28 cellular contexts compared by ENCODE assay signal in the genomic region with DNA sequence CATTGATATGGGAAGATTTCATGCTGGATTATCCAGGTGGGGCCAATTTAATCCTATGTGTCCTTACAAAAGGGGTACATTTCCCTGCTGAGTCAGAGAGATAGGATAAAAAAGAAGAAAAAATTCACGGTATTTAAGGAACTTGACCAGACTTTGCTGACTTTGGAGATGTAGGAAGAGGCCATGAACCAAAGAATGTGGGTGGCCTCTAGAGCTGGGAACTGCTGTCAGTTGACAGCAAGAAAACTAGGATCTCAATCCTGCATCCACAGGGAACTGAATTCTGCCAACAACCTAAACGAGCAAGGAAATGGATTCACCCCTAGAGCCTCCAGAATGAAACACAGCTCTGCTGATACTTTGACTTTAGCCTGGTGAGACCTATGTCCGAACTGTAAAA.
"Had no signal": no experiment of that assay in that cellular context is flagged by ENCODE, and none has a peak within 500 bp of the region (broad histone marks: within the 10 kb centered on the region; RNA-seq: fewer than 3 reads in every experiment).

No MANE protein-coding gene starts in this region.

- H3K4me1 Mint-ChIP-seq: naive thymus-derived CD8-positive, alpha-beta T cell; stimulated activated effector memory CD8-positive, alpha-beta T cell treated with anti-CD3 and anti-CD28 coated beads, Interleukin-12 subunit alpha, Interleukin-12 subunit beta, amount 100 ng/mL, for 72 hours; stimulated activated naive B cell treated with anti-CD40 and anti-IgM and Interleukin-4, amounts not matched to agents 10 μg/mL and 1 μg/mL and 100 μg/mL, for 72 hours had no signal

- H3K4me1 ChIP-seq: pancreas, psoas muscle, right lobe of liver, sigmoid colon, stomach, suprapubic skin, testis, tibial artery, transverse colon, upper lobe of right lung, uterus had no signal

- H3K4me3 ChIP-seq: pancreas, psoas muscle, right lobe of liver, sigmoid colon, stomach, suprapubic skin, testis, tibial artery, transverse colon, upper lobe of right lung, uterus had no signal

- H3K9me3 ChIP-seq: neutrophil, pancreas, psoas muscle, right lobe of liver, sigmoid colon, stomach, suprapubic skin, testis, tibial artery, transverse colon, upper lobe of right lung, uterus had no signal

- H3K9me3 Mint-ChIP-seq: natural killer cell treated with Interleukin-12 subunit alpha and Interleukin-12 subunit beta and Interleukin-15 and Interleukin-18, amount 100 ng/mL, for 72 hours; nephron progenitor cell; neural crest cell; stimulated activated naive CD8-positive, alpha-beta T cell treated with anti-CD3 and anti-CD28 coated beads, Interleukin-15, Interleukin-2, amounts not matched to agents 100 ng/mL and 50 ng/mL, for 24 hours; type B pancreatic cell had no signal

- ATAC-seq: naive thymus-derived CD8-positive, alpha-beta T cell; natural killer cell treated with Interleukin-12 subunit alpha and Interleukin-12 subunit beta and Interleukin-15 and Interleukin-18, amount 100 ng/mL, for 72 hours; pancreas; psoas muscle; right cardiac atrium; right lobe of liver; stimulated activated effector memory CD8-positive, alpha-beta T cell treated with anti-CD3 and anti-CD28 coated beads, Interleukin-12 subunit alpha, Interleukin-12 subunit beta, amount 100 ng/mL, for 72 hours; stimulated activated naive B cell treated with anti-CD40 and anti-IgM and Interleukin-4, amounts not matched to agents 10 μg/mL and 1 μg/mL and 100 μg/mL, for 72 hours; upper lobe of right lung had no signal

- H3K27me3 Mint-ChIP-seq: type B pancreatic cell had no signal

- DNase-seq: naive thymus-derived CD8-positive, alpha-beta T cell; nephron progenitor cell; nucleus accumbens; pancreas; psoas muscle; right cardiac atrium; right lobe of liver; sigmoid colon; small intestine; stimulated activated CD4-positive, alpha-beta T cell treated with anti-CD3 and anti-CD28 coated beads, Interleukin-15, amount 100 ng/mL, for 24 hours; stimulated activated CD4-positive, alpha-beta T cell treated with anti-CD3 and anti-CD28 coated beads, Interleukin-2, amount 100 ng/mL, for 24 hours; stimulated activated CD4-positive, alpha-beta T cell treated with anti-CD3 and anti-CD28 coated beads, Interleukin-2, amount 100 ng/mL, for 48 hours; stimulated activated CD4-positive, alpha-beta T cell treated with anti-CD3 and anti-CD28 coated beads, Interleukin-4, amount 100 ng/mL, for 24 hours; stimulated activated naive B cell treated with anti-CD40 and anti-IgM and Interleukin-4, amounts not matched to agents 10 μg/mL and 1 μg/mL and 100 μg/mL, for 72 hours; stimulated activated naive CD4-positive, alpha-beta T cell treated with Interleukin-2 at 50 U/mL for 16 hours; stomach; testis; tibial artery; transverse colon; upper lobe of right lung; uterus had no signal

- H3K4me3 Mint-ChIP-seq: naive thymus-derived CD8-positive, alpha-beta T cell; natural killer cell treated with Interleukin-12 subunit alpha and Interleukin-12 subunit beta and Interleukin-15 and Interleukin-18, amount 100 ng/mL, for 72 hours; nephron progenitor cell; neural crest cell; stimulated activated effector memory CD8-positive, alpha-beta T cell treated with anti-CD3 and anti-CD28 coated beads, Interleukin-12 subunit alpha, Interleukin-12 subunit beta, amount 100 ng/mL, for 72 hours; stimulated activated naive B cell treated with anti-CD40 and anti-IgM and Interleukin-4, amounts not matched to agents 10 μg/mL and 1 μg/mL and 100 μg/mL, for 72 hours; stimulated activated naive CD8-positive, alpha-beta T cell treated with anti-CD3 and anti-CD28 coated beads, Interleukin-15, Interleukin-2, amounts not matched to agents 100 ng/mL and 50 ng/mL, for 24 hours; type B pancreatic cell had no signal

- H3K27ac Mint-ChIP-seq: naive thymus-derived CD8-positive, alpha-beta T cell; natural killer cell treated with Interleukin-12 subunit alpha and Interleukin-12 subunit beta and Interleukin-15 and Interleukin-18, amount 100 ng/mL, for 72 hours; nephron progenitor cell; stimulated activated effector memory CD8-positive, alpha-beta T cell treated with anti-CD3 and anti-CD28 coated beads, Interleukin-12 subunit alpha, Interleukin-12 subunit beta, amount 100 ng/mL, for 72 hours; stimulated activated naive B cell treated with anti-CD40 and anti-IgM and Interleukin-4, amounts not matched to agents 10 μg/mL and 1 μg/mL and 100 μg/mL, for 72 hours; stimulated activated naive CD8-positive, alpha-beta T cell treated with anti-CD3 and anti-CD28 coated beads, Interleukin-15, Interleukin-2, amounts not matched to agents 100 ng/mL and 50 ng/mL, for 24 hours; type B pancreatic cell had no signal

- H3K36me3 ChIP-seq: neutrophil, pancreas, right lobe of liver, sigmoid colon, stomach, suprapubic skin, tibial artery, transverse colon, upper lobe of right lung, uterus had no signal

- H3K36me3 Mint-ChIP-seq: naive thymus-derived CD8-positive, alpha-beta T cell; natural killer cell treated with Interleukin-12 subunit alpha and Interleukin-12 subunit beta and Interleukin-15 and Interleukin-18, amount 100 ng/mL, for 72 hours; stimulated activated effector memory CD8-positive, alpha-beta T cell treated with anti-CD3 and anti-CD28 coated beads, Interleukin-12 subunit alpha, Interleukin-12 subunit beta, amount 100 ng/mL, for 72 hours; stimulated activated naive B cell treated with anti-CD40 and anti-IgM and Interleukin-4, amounts not matched to agents 10 μg/mL and 1 μg/mL and 100 μg/mL, for 72 hours; type B pancreatic cell had no signal

- H3K27ac ChIP-seq: neutrophil, pancreas, psoas muscle, right lobe of liver, sigmoid colon, stomach, suprapubic skin, testis, tibial artery, transverse colon, upper lobe of right lung, uterus had no signal

- H3K27me3 ChIP-seq: neutrophil, pancreas, right lobe of liver, sigmoid colon, stomach, suprapubic skin, testis, upper lobe of right lung had no signal
